In genomic region chr16:56600398-56600999, GRCh38 we compare ENCODE assay signal across 10 cellular contexts. TPM values are rescaled to one million over a fixed set of nuclear protein-coding genes. Genes with fewer than 3 reads are reported as not detected.
DNase-seq lines count a peak whose midpoint lies in the region; ATAC-seq, FAIRE-seq and TF ChIP-seq lines count a peak whose summit lies in the region.
"Had no signal": no experiment of that assay in that cellular context is flagged by ENCODE, and none has a peak within 500 bp of the region (broad histone marks: within the 10 kb centered on the region; RNA-seq: fewer than 3 reads in every experiment).

No MANE protein-coding gene starts in this region.

- H3K36me3 ChIP-seq in CD8-positive, alpha-beta T cell (ENCODE audit: insufficient read depth, low read length): no peaks in the 10 kb centered on the region
- no peaks in the 10 kb centered on the region for H3K36me3 ChIP-seq in Panc1 (ENCODE audit: control insufficient read depth, insufficient read depth, low read length)

- H3K27me3 Mint-ChIP-seq in CD8-positive, alpha-beta T cell (ENCODE audit: low read depth): peaks cover 4% of the 10 kb centered on the region
- H3K27me3 Mint-ChIP-seq in activated T-helper 2 cell treated with anti-CD3 and anti-CD28 coated beads, Interferon-gamma antibody, Interleukin-2, Interleukin-4, amounts not matched to agents 10 μg/mL and 5 μg/mL and 100 μg/mL, durations not matched to agents 14 hours and 24 hours and 36 hours (ENCODE audit: low read depth): peaks cover 26% of the 10 kb centered on the region

- peak; percentile 71 for FAIRE-seq in H54 (lab: Jason Lieb, UNC)

- H3K9me3 Mint-ChIP-seq in CD8-positive, alpha-beta T cell: no peaks in the 10 kb centered on the region
- no peaks in the 10 kb centered on the region for H3K9me3 Mint-ChIP-seq in activated T-helper 2 cell treated with anti-CD3 and anti-CD28 coated beads, Interferon-gamma antibody, Interleukin-2, Interleukin-4, amounts not matched to agents 10 μg/mL and 5 μg/mL and 100 μg/mL, durations not matched to agents 14 hours and 24 hours and 36 hours
- H3K9me3 Mint-ChIP-seq: T-cell had no signal

- in situ Hi-C loops in Panc1 (cut with HindIII; ENCODE audit: low pct_unique_long_range_greater_than_20kb, low sequenced_read_pairs): no loop called here

- CTCF ChIA-PET in CD8-positive, alpha-beta T cell (lab: Charles Lee): interaction anchor here (0.7 to 2.7 kb wide), 18 partner anchors 9 to 125 kb away, joined by 3 to 21 read pairs (median 4); partner anchors contain the start of genes MT1G, MT1H and MT3
- CTCF ChIA-PET in Panc1 (lab: Charles Lee): interaction anchor here (0.6 to 1.1 kb wide), 5 partner anchors 14 to 114 kb away, joined by 3 to 12 read pairs (median 6); no protein-coding TSS in a partner anchor

- peak; percentile 62 for ATAC-seq in CD8-positive, alpha-beta T cell
- ATAC-seq in Panc1: peak; percentile 82
- no peak for ATAC-seq in HG02610 (IDR thresholded peaks at IDR 0.05; ENCODE audit: unreplicated experiment)

- POLR2A ChIA-PET in CD8-positive, alpha-beta T cell (lab: Charles Lee): interaction anchor here (0.7 kb wide), 1 partner anchor 23 kb away, joined by 3 read pairs; no protein-coding TSS in a partner anchor
- POLR2A ChIA-PET in Panc1 (lab: Charles Lee): no interaction called here

- peak in 2 of 7 experiments; percentile 25 to 35 for DNase-seq in CD8-positive, alpha-beta T cell
- DNase-seq in H54 (ENCODE audit: insufficient read length, low spot score): peak; percentile 55
- no peak for DNase-seq in Panc1 (ENCODE audit: low read depth, low spot score)
- DNase-seq in cerebellar nuclear complex (lab: John Stamatoyannopoulos, UW): peak; percentile 41 to 60
- DNase-seq in lung microvascular endothelial cell (ENCODE audit: low read depth in 2 of 2): peak; percentile 61 to 65
- no peak for DNase-seq in HK-2 (ENCODE audit: unreplicated experiment)
- no peak for DNase-seq in activated T-helper 2 cell treated with anti-CD3 and anti-CD28 coated beads, Interferon-gamma antibody, Interleukin-2, Interleukin-4, amounts not matched to agents 10 μg/mL and 5 μg/mL and 100 μg/mL, durations not matched to agents 14 hours and 24 hours and 36 hours (ENCODE audit: low spot score)

- intact Hi-C loops in CD8-positive, alpha-beta T cell (cut with DNase I, micrococcal nuclease): loop anchor here (1.0 to 10.0 kb wide), 3 partner anchors 86 to 584 kb away; partner anchors contain the start of genes PSME3IP1 (in 1 of the 2) and RSPRY1 (in 1 of the 2)
- intact Hi-C loops in Panc1 (cut with micrococcal nuclease; ENCODE audit: unreplicated experiment): loop anchor here (2.0 kb wide), 1 partner anchor 86 kb away; no protein-coding TSS in a partner anchor
- intact Hi-C loops in activated T-helper 2 cell treated with anti-CD3 and anti-CD28 coated beads, Interferon-gamma antibody, Interleukin-2, Interleukin-4, amounts not matched to agents 10 μg/mL and 5 μg/mL and 100 μg/mL, durations not matched to agents 14 hours and 24 hours and 36 hours (cut with micrococcal nuclease): loop anchor here (1.0 to 2.0 kb wide), 2 partner anchors 23 to 42 kb away; no protein-coding TSS in a partner anchor

- no peak for TF ChIP-seq POLR2A in H54 (IDR thresholded peaks at IDR 0.05; ENCODE audit: low read depth, low read length)

- H3K27me3 ChIP-seq in CD8-positive, alpha-beta T cell (ENCODE audit: insufficient read depth, low read length): no peaks in the 10 kb centered on the region
- no peaks in the 10 kb centered on the region for H3K27me3 ChIP-seq in Panc1 (ENCODE audit: control insufficient read depth, insufficient read depth, low read length)

- H3K27ac ChIP-seq in CD8-positive, alpha-beta T cell (ENCODE audit: low read depth, low read length): no peak overlapping the region
- no peak overlapping the region for H3K27ac ChIP-seq in Panc1 (ENCODE audit: low read length)

- H3K4me3 Mint-ChIP-seq in CD8-positive, alpha-beta T cell: no peak overlapping the region
- no peak overlapping the region for H3K4me3 Mint-ChIP-seq in activated T-helper 2 cell treated with anti-CD3 and anti-CD28 coated beads, Interferon-gamma antibody, Interleukin-2, Interleukin-4, amounts not matched to agents 10 μg/mL and 5 μg/mL and 100 μg/mL, durations not matched to agents 14 hours and 24 hours and 36 hours (ENCODE audit: low read depth)
- H3K4me3 Mint-ChIP-seq: T-cell had no signal

- no peaks in the 10 kb centered on the region for H3K9me3 ChIP-seq in CD8-positive, alpha-beta T cell (ENCODE audit: low read length)
- no peaks in the 10 kb centered on the region for H3K9me3 ChIP-seq in Panc1 (ENCODE audit: control insufficient read depth, insufficient read depth, low read depth, low read length)

- H3K27ac Mint-ChIP-seq in CD8-positive, alpha-beta T cell: no peak overlapping the region
- H3K27ac Mint-ChIP-seq in activated T-helper 2 cell treated with anti-CD3 and anti-CD28 coated beads, Interferon-gamma antibody, Interleukin-2, Interleukin-4, amounts not matched to agents 10 μg/mL and 5 μg/mL and 100 μg/mL, durations not matched to agents 14 hours and 24 hours and 36 hours: no peak overlapping the region
- H3K27ac Mint-ChIP-seq: T-cell had no signal

- H3K4me1 Mint-ChIP-seq in CD8-positive, alpha-beta T cell (ENCODE audit: low read depth): peaks cover 1% of the 10 kb centered on the region
- H3K4me1 Mint-ChIP-seq in activated T-helper 2 cell treated with anti-CD3 and anti-CD28 coated beads, Interferon-gamma antibody, Interleukin-2, Interleukin-4, amounts not matched to agents 10 μg/mL and 5 μg/mL and 100 μg/mL, durations not matched to agents 14 hours and 24 hours and 36 hours (ENCODE audit: low read depth): peaks cover 13% of the 10 kb centered on the region

- BruUV-seq in Panc1 (replicated peaks; lab: Mats Ljungman, UMichigan): no TSS peak

- no peak overlapping the region for H3K4me3 ChIP-seq in CD8-positive, alpha-beta T cell (ENCODE audit: low read depth, low read length)
- no peak overlapping the region; a peak in 1 of 4 replicates for H3K4me3 ChIP-seq in Panc1 (ENCODE audit: low read depth in 2 of 2, low read length in 2 of 2)

- H3K4me1 ChIP-seq in CD8-positive, alpha-beta T cell (ENCODE audit: insufficient read depth, low read length): no peaks in the 10 kb centered on the region
- H3K4me1 ChIP-seq in Panc1 (ENCODE audit: control insufficient read depth, insufficient read depth, low read length): peaks cover 8% of the 10 kb centered on the region

- no peaks in the 10 kb centered on the region for H3K36me3 Mint-ChIP-seq in CD8-positive, alpha-beta T cell
- no peaks in the 10 kb centered on the region for H3K36me3 Mint-ChIP-seq in activated T-helper 2 cell treated with anti-CD3 and anti-CD28 coated beads, Interferon-gamma antibody, Interleukin-2, Interleukin-4, amounts not matched to agents 10 μg/mL and 5 μg/mL and 100 μg/mL, durations not matched to agents 14 hours and 24 hours and 36 hours (ENCODE audit: low read depth)
- H3K36me3 Mint-ChIP-seq: T-cell had no signal

- peak; percentile 42 for TF ChIP-seq CTCF in CD8-positive, alpha-beta T cell (IDR thresholded peaks at IDR 0.05)
- TF ChIP-seq CTCF in Panc1 (IDR thresholded peaks at IDR 0.05): peak; percentile 79

RNA-seq across cellular contexts. Expression of gene MT2A, which starts 7.9 kb away (rescaled TPM):
- 10 to 100 TPM; 71.0 to 95.7 TPM for total RNA-seq in CD8-positive, alpha-beta T cell
- 673 TPM for total RNA-seq in Panc1 (2021; ENCODE audit: unreplicated experiment)
- polyA plus RNA-seq in Panc1 (2012; ENCODE audit: insufficient read length): 986 TPM
- 44.2 and 72.8 TPM in 2 replicates for total RNA-seq in lung microvascular endothelial cell
- total RNA-seq in activated T-helper 2 cell treated with anti-CD3 and anti-CD28 coated beads, Interferon-gamma antibody, Interleukin-2, Interleukin-4, amounts not matched to agents 10 μg/mL and 5 μg/mL and 100 μg/mL, durations not matched to agents 14 hours and 24 hours and 36 hours: 827 and 878 TPM in 2 replicates
- polyA plus RNA-seq: neural cell had no signal

RNA-seq across cellular contexts. Expression of gene MT3, which starts 11.2 kb away (rescaled TPM):
- total RNA-seq in CD8-positive, alpha-beta T cell: 1 to 10 TPM in 1 of 2 experiments, under 1 TPM in 1; 1.00 to 1.8 TPM
- total RNA-seq in Panc1 (2021; ENCODE audit: unreplicated experiment) (not detected), lung microvascular endothelial cell (not detected in 2 replicates)
- polyA plus RNA-seq in Panc1 (2012; ENCODE audit: insufficient read length): not detected
- total RNA-seq in activated T-helper 2 cell treated with anti-CD3 and anti-CD28 coated beads, Interferon-gamma antibody, Interleukin-2, Interleukin-4, amounts not matched to agents 10 μg/mL and 5 μg/mL and 100 μg/mL, durations not matched to agents 14 hours and 24 hours and 36 hours: 7.5 and 7.9 TPM in 2 replicates

RNA-seq across cellular contexts. Expression of gene MT1E, which starts 25.1 kb away (rescaled TPM):
- 1 to 10 TPM; 3.0 to 5.5 TPM for total RNA-seq in CD8-positive, alpha-beta T cell
- 170 TPM for total RNA-seq in Panc1 (2021; ENCODE audit: unreplicated experiment)
- 297 TPM for polyA plus RNA-seq in Panc1 (2012; ENCODE audit: insufficient read length)
- 30.2 and 176 TPM in 2 replicates for total RNA-seq in lung microvascular endothelial cell
- 181 and 184 TPM in 2 replicates for total RNA-seq in activated T-helper 2 cell treated with anti-CD3 and anti-CD28 coated beads, Interferon-gamma antibody, Interleukin-2, Interleukin-4, amounts not matched to agents 10 μg/mL and 5 μg/mL and 100 μg/mL, durations not matched to agents 14 hours and 24 hours and 36 hours
- polyA plus RNA-seq: neural cell had no signal

RNA-seq across cellular contexts. Expression of gene MT1M, which starts 32.0 kb away (rescaled TPM):
- not detected for total RNA-seq in CD8-positive, alpha-beta T cell
- total RNA-seq in Panc1 (2021; ENCODE audit: unreplicated experiment) (1.8 TPM), lung microvascular endothelial cell (0.99 and 3.5 TPM in 2 replicates)
- polyA plus RNA-seq in Panc1 (2012; ENCODE audit: insufficient read length): 6.2 TPM
- not detected in 2 replicates for total RNA-seq in activated T-helper 2 cell treated with anti-CD3 and anti-CD28 coated beads, Interferon-gamma antibody, Interleukin-2, Interleukin-4, amounts not matched to agents 10 μg/mL and 5 μg/mL and 100 μg/mL, durations not matched to agents 14 hours and 24 hours and 36 hours
- total RNA-seq: T-cell had no signal
- polyA plus RNA-seq: neural cell had no signal

RNA-seq across cellular contexts. Expression of gene MT4, which starts 35.6 kb away (rescaled TPM):
- total RNA-seq in CD8-positive, alpha-beta T cell: not detected
- total RNA-seq in Panc1 (2021; ENCODE audit: unreplicated experiment) (not detected), lung microvascular endothelial cell (not detected in 2 replicates)
- polyA plus RNA-seq in Panc1 (2012; ENCODE audit: insufficient read length): not detected
- not detected in 2 replicates for total RNA-seq in activated T-helper 2 cell treated with anti-CD3 and anti-CD28 coated beads, Interferon-gamma antibody, Interleukin-2, Interleukin-4, amounts not matched to agents 10 μg/mL and 5 μg/mL and 100 μg/mL, durations not matched to agents 14 hours and 24 hours and 36 hours
- total RNA-seq: T-cell had no signal
- polyA plus RNA-seq: neural cell had no signal

Comparison
In these comparisons a context has a peak if more than half of its experiments do, and no peak if none do; other contexts are left out.
1. DNase-seq: peak in H54 (single experiment), cerebellar nuclear complex (2 of 2) and lung microvascular endothelial cell (2 of 2); none in Panc1 (single experiment), HK-2 (single experiment) and activated T-helper 2 cell treated with anti-CD3 and anti-CD28 coated beads, Interferon-gamma antibody, Interleukin-2, Interleukin-4, amounts not matched to agents 10 μg/mL and 5 μg/mL and 100 μg/mL, durations not matched to agents 14 hours and 24 hours and 36 hours (single experiment).